Comparison of ENCODE assay signal across 34 cellular contexts in genomic region chr18:9788860-9789259, GRCh38.
"Had no signal": no experiment of that assay in that cellular context is flagged by ENCODE, and none has a peak within 500 bp of the region (broad histone marks: within the 10 kb centered on the region; RNA-seq: fewer than 3 reads in every experiment).

No MANE protein-coding gene starts in this region.

- DNase-seq: Karpas-422, Kasumi-1, MG63, MM.1S, MV-4-11, NCI-H1048, NCI-H1092, NCI-H1092 treated with DMSO at 0.1 percent for 48 hours, NCI-H1105, NCI-H1105 treated with DMSO at 0.1 percent for 48 hours, NCI-H1417, NCI-H1417 treated with DMSO at 0.1 percent for 48 hours, NCI-H1436, NCI-H1436 treated with DMSO at 0.1 percent for 48 hours, NCI-H146, NCI-H1694, NCI-H1694 treated with DMSO at 0.1 percent for 48 hours, NCI-H187, NCI-H187 treated with DMSO at 0.1 percent for 48 hours, NCI-H1930, NCI-H2029, NCI-H2029 treated with DMSO at 0.1 percent for 48 hours, NCI-H2081, NCI-H2081 treated with DMSO at 0.1 percent for 48 hours, NCI-H2107, NCI-H2171, NCI-H2171 treated with DMSO at 0.1 percent for 48 hours, NCI-H2227 treated with DMSO at 0.1 percent for 48 hours, NCI-H226, NCI-H345, NCI-H446, NCI-H446 treated with DMSO at 0.1 percent for 48 hours, NCI-H510A had no signal

- H3K9ac ChIP-seq: KMS-11 had no signal

- H3K4me2 ChIP-seq: KMS-11 had no signal

- H3K27ac ChIP-seq: KMS-11 had no signal

- H3K27me3 ChIP-seq: MG63 had no signal

- H3K36me3 ChIP-seq: MG63 had no signal

- H3K4me3 ChIP-seq: MG63 had no signal
